8 cellular contexts compared by ENCODE assay signal in genomic region chr1:236605030-236605806, GRCh38. TPM values are rescaled to one million over a fixed set of nuclear protein-coding genes. Genes with fewer than 3 reads are reported as not detected.
DNase-seq lines count a peak whose midpoint lies in the region; ATAC-seq, FAIRE-seq and TF ChIP-seq lines count a peak whose summit lies in the region.

No MANE protein-coding gene starts in this region.

- no peak for DNase-seq in A549 (ENCODE audit: low read depth in 1 of 2, low spot score in 1 of 2)
- DNase-seq in breast epithelium (ENCODE audit: low spot score in 2 of 2) = no peak
- no peak for DNase-seq in hypothalamus (lab: John Stamatoyannopoulos, UW)
- no peak for DNase-seq in NCI-H2081 treated with DMSO at 0.1 percent for 48 hours (lab: John Stamatoyannopoulos, UW)
- no peak for DNase-seq in SIG-M5 treated with dmso at 0.1 percent for 504 hours (lab: John Stamatoyannopoulos, UW; ENCODE audit: unreplicated experiment)

- TF ChIP-seq POLR2A in A549 (IDR thresholded peaks at IDR 0.05; ENCODE audit: low read length) (no peak), breast epithelium (IDR thresholded peaks at IDR 0.05) (no peak)

- H3K36me3 ChIP-seq in HUES6 (ENCODE audit: control insufficient read depth, insufficient read depth, low read length) (peaks cover 27% of the 10 kb centered on the region), breast epithelium (no peaks in the 10 kb centered on the region)

- intact Hi-C loops in breast epithelium (cut with DNase I; ENCODE audit: low total_unique reads) = no loop called here

- peak overlapping the region; percentile 74 for H3K4me2 ChIP-seq in A549

- peak overlapping the region; percentile 76 for H3K9ac ChIP-seq in HUES6 (ENCODE audit: low read length)

- H3K4me1 ChIP-seq in A549 (peaks cover 12% of the 10 kb centered on the region), HUES6 (ENCODE audit: control insufficient read depth, insufficient read depth, low read length) (peaks cover 6% of the 10 kb centered on the region; the same call in 1 of the 2 replicates), breast epithelium (no peaks in the 10 kb centered on the region), mononuclear cell (ENCODE audit: insufficient read depth, low read length) (peaks cover 15% of the 10 kb centered on the region)

- H3K27me3 ChIP-seq in HUES6 (ENCODE audit: control insufficient read depth, insufficient read depth, low read length) = no peaks in the 10 kb centered on the region
- H3K27me3 ChIP-seq in breast epithelium = no peaks in the 10 kb centered on the region
- peaks cover 27% of the 10 kb centered on the region for H3K27me3 ChIP-seq in mononuclear cell (ENCODE audit: insufficient read depth, low read length)

- ATAC-seq in A549 = no peak; a peak in 1 of 6 replicates
- ATAC-seq in GM19397 (IDR thresholded peaks at IDR 0.05; ENCODE audit: unreplicated experiment) = no peak

- no peak for TF ChIP-seq EP300 in A549 (IDR thresholded peaks at IDR 0.05)

- TF ChIP-seq RAD21 in A549 (conservative IDR thresholded peaks at IDR 0.05 in 1 of 2, IDR thresholded peaks at IDR 0.05 in 1 of 2) = no peak

- H3K4me3 ChIP-seq in A549 (peak overlapping the region; percentile 98), HUES6 (ENCODE audit: low read depth, low read length) (peak overlapping the region; percentile 90), breast epithelium (peak overlapping the region; percentile 81 to 91 (median 89)), mononuclear cell (ENCODE audit: low read length) (peak overlapping the region; percentile 87)

- WGBS in A549 (ENCODE audit: missing lambda C conversion rate) = 77% methylated on average over 29 of the region's 29 CpGs

- FAIRE-seq in A549 (lab: Jason Lieb, UNC) = no peak

- no peak for TF ChIP-seq CTCF in A549 (IDR thresholded peaks at IDR 0.05)
- TF ChIP-seq CTCF in breast epithelium (IDR thresholded peaks at IDR 0.05) = no peak

- POLR2A ChIA-PET in A549 (lab: Yijun Ruan, JAX) = interaction anchor here (0.5 to 1.1 kb wide), 8 partner anchors 24 to 300 kb away, joined by 3 to 11 read pairs (median 3); partner anchors contain the start of gene MTR

- CTCF ChIA-PET in A549 (lab: Yijun Ruan, JAX) = interaction anchor here (0.6 to 3.0 kb wide), 7 partner anchors 9 to 957 kb away, joined by 3 to 16 read pairs (median 3); no protein-coding TSS in a partner anchor

- H3K9me3 ChIP-seq in A549 (no peaks in the 10 kb centered on the region), HUES6 (ENCODE audit: control insufficient read depth, insufficient read depth, low read depth, low read length) (no peaks in the 10 kb centered on the region), breast epithelium (no peaks in the 10 kb centered on the region), mononuclear cell (ENCODE audit: low read depth, low read length) (no peaks in the 10 kb centered on the region)

- H3K27ac ChIP-seq in A549 (peak overlapping the region; percentile 87 to 93), HUES6 (ENCODE audit: low read depth, low read length) (peak overlapping the region; percentile 60; the same call in 1 of the 2 replicates), breast epithelium (peak overlapping the region; percentile 81 to 86)

TF ChIP-seq in A549, 52 proteins besides CTCF, POLR2A, EP300 and RAD21:
- TF ChIP-seq JUN (IDR thresholded peaks at IDR 0.05) (no peak), CBX2 (IDR thresholded peaks at IDR 0.05; ENCODE audit: borderline replicate concordance, low read depth) (no peak), PBX3 (IDR thresholded peaks at IDR 0.05) (no peak), USF2 (IDR thresholded peaks at IDR 0.05) (no peak), POLR2AphosphoS2 (conservative IDR thresholded peaks at IDR 0.05; ENCODE audit: low read length) (no peak), CHD4 (IDR thresholded peaks at IDR 0.05; ENCODE audit: borderline replicate concordance) (no peak), SREBF2 (IDR thresholded peaks at IDR 0.05) (no peak), NR3C1 (IDR thresholded peaks at IDR 0.05) (no peak), MYC (IDR thresholded peaks at IDR 0.05; ENCODE audit: borderline replicate concordance, low read length) (no peak), SMC3 (IDR thresholded peaks at IDR 0.05) (no peak)

RNA-seq across cellular contexts. Expression of gene HEATR1, which starts 0.9 kb away (rescaled TPM):
- polyA plus RNA-seq in A549 (2011; rRNA removed) = 45.4 and 50.1 TPM in 2 replicates
- 5.8 and 6.8 TPM in 2 replicates for polyA plus RNA-seq in A549 (2012; cell fraction: cytosol; rRNA removed)
- 11.6 and 16.5 TPM in 2 replicates for polyA plus RNA-seq in A549 (2012; cell fraction: nucleus; rRNA removed)
- polyA plus RNA-seq in A549 (2017; fragmentation: RNase III; extraction: RNeasy Plus Mini Kit Qiagen cat#74134 plus additional on column Dnase treatment) = 22.3 to 25.3 TPM (median 22.5 TPM) in 3 replicates
- 86.1 and 96.7 TPM in 2 replicates for polyA minus RNA-seq in A549 (2011; rRNA and poly(A)+ RNA removed)
- total RNA-seq in breast epithelium = 10 to 100 TPM; 23.7 to 32.3 (median 30.5) TPM
- total RNA-seq in mononuclear cell = 44.5 TPM
